Comparison of ENCODE assay signal across 1 cellular context in genomic region chr5:171975877-171976667, GRCh38.
TF ChIP-seq lines count a peak whose summit lies in the region.

No MANE protein-coding gene starts in this region.

TF ChIP-seq in GM12878, 131 proteins besides CTCF, POLR2A, EP300 and RAD21 (continued from another document):
- TF ChIP-seq USF2 (IDR thresholded peaks at IDR 0.05; ENCODE audit: borderline replicate concordance, low read depth, low read length), result no peak
- no peak for TF ChIP-seq NR2F1 (conservative IDR thresholded peaks at IDR 0.05)
- TF ChIP-seq NRF1 (conservative IDR thresholded peaks at IDR 0.05; ENCODE audit: low read depth, low read length), result no peak
